In genomic region chr18:35501369-35501768, GRCh38 we compare ENCODE assay signal across 15 cellular contexts. TPM values are rescaled to one million over a fixed set of nuclear protein-coding genes. Genes with fewer than 3 reads are reported as not detected.
DNase-seq lines count a peak whose midpoint lies in the region; ATAC-seq and TF ChIP-seq lines count a peak whose summit lies in the region.
"Had no signal": no experiment of that assay in that cellular context is flagged by ENCODE, and none has a peak within 500 bp of the region (broad histone marks: within the 10 kb centered on the region; RNA-seq: fewer than 3 reads in every experiment).

No MANE protein-coding gene starts in this region.

- H3K4me1 Mint-ChIP-seq in CD4-positive, alpha-beta T cell (ENCODE audit: low read depth): peaks cover 27% of the 10 kb centered on the region

- in situ Hi-C loops in gastrocnemius medialis (cut with MboI; ENCODE audit: low sequenced_read_pairs in 4 of 4): no loop called here

- TF ChIP-seq CTCF in CD4-positive, alpha-beta T cell (IDR thresholded peaks at IDR 0.05): no peak
- no peak for TF ChIP-seq CTCF in RWPE2 (IDR thresholded peaks at IDR 0.05; ENCODE audit: poor library complexity, severe bottlenecking)
- TF ChIP-seq CTCF in neutrophil (IDR thresholded peaks at IDR 0.05): no peak
- TF ChIP-seq CTCF in gastrocnemius medialis (IDR thresholded peaks at IDR 0.05 in 4 of 5, conservative IDR thresholded peaks at IDR 0.05 in 1 of 5): no peak

- ATAC-seq in CD4-positive, alpha-beta T cell (ENCODE audit: poor library complexity): no peak
- ATAC-seq in RWPE2 (ENCODE audit: low read depth) (no peak), gastrocnemius medialis (no peak), left cardiac atrium (no peak)
- ATAC-seq: A549 had no signal

- no peaks in the 10 kb centered on the region for H3K9me3 Mint-ChIP-seq in CD4-positive, alpha-beta T cell
- H3K9me3 Mint-ChIP-seq: HFFc6 had no signal

- H3K27ac Mint-ChIP-seq in CD4-positive, alpha-beta T cell: no peak overlapping the region
- H3K27ac Mint-ChIP-seq: HFFc6 had no signal

- no peaks in the 10 kb centered on the region; the same call in 1 of the 2 replicates for H3K36me3 ChIP-seq in RWPE2 (ENCODE audit: low read depth)
- no peaks in the 10 kb centered on the region for H3K36me3 ChIP-seq in esophagus (ENCODE audit: control insufficient read depth in 2 of 2, insufficient read depth in 2 of 2, low read length in 1 of 2)
- no peaks in the 10 kb centered on the region for H3K36me3 ChIP-seq in neutrophil
- no peaks in the 10 kb centered on the region for H3K36me3 ChIP-seq in gastrocnemius medialis

- POLR2A ChIA-PET in CD4-positive, alpha-beta T cell (lab: Charles Lee): no interaction called here

- H3K4me1 ChIP-seq in RWPE2 (ENCODE audit: insufficient read depth, poor library complexity, severe bottlenecking): peaks cover 17% of the 10 kb centered on the region
- peaks cover 2 to 11% of the 10 kb centered on the region in 2 donors for H3K4me1 ChIP-seq in esophagus (ENCODE audit: control insufficient read depth in 2 of 2, insufficient read depth in 2 of 2, low read length in 1 of 2)
- H3K4me1 ChIP-seq in neutrophil (ENCODE audit: control insufficient read depth in 1 of 2, insufficient read depth in 1 of 2, low read depth in 1 of 2, low read length in 1 of 2): peaks cover 33 to 37% of the 10 kb centered on the region in 2 experiments
- H3K4me1 ChIP-seq in gastrocnemius medialis: peaks cover 10 to 12% of the 10 kb centered on the region in 2 donors

- H3K4me3 ChIP-seq in RWPE2 (ENCODE audit: severe bottlenecking) (no peak overlapping the region), esophagus (ENCODE audit: low read depth in 1 of 2, low read length in 2 of 2) (no peak overlapping the region), neutrophil (ENCODE audit: low read depth in 1 of 2, low read length in 1 of 2) (no peak overlapping the region), gastrocnemius medialis (no peak overlapping the region)
- H3K4me3 ChIP-seq: A549 had no signal

- H3K27ac ChIP-seq in CD4-positive, alpha-beta T cell (ENCODE audit: low read depth, low read length): no peak overlapping the region
- H3K27ac ChIP-seq in RWPE2 (ENCODE audit: poor library complexity, severe bottlenecking): peak overlapping the region; percentile 54
- peak overlapping the region; percentile 86 to 96 for H3K27ac ChIP-seq in esophagus (ENCODE audit: low read depth in 2 of 2, low read length in 1 of 2)
- peak overlapping the region; percentile 53 for H3K27ac ChIP-seq in neutrophil
- no peak overlapping the region for H3K27ac ChIP-seq in gastrocnemius medialis
- H3K27ac ChIP-seq: KMS-11 had no signal

- H3K27me3 Mint-ChIP-seq in CD4-positive, alpha-beta T cell: no peaks in the 10 kb centered on the region

- 68 to 72% methylated on average over 7 of the region's 7 CpGs for WGBS in esophagus, 2 donors

- no peaks in the 10 kb centered on the region for H3K9me3 ChIP-seq in CD4-positive, alpha-beta T cell (ENCODE audit: control insufficient read depth, low read length)
- H3K9me3 ChIP-seq in RWPE2 (ENCODE audit: severe bottlenecking): no peaks in the 10 kb centered on the region
- no peaks in the 10 kb centered on the region for H3K9me3 ChIP-seq in esophagus (ENCODE audit: control insufficient read depth in 2 of 2, insufficient read depth in 1 of 2, low read depth in 1 of 2, low read length in 1 of 2)
- no peaks in the 10 kb centered on the region for H3K9me3 ChIP-seq in neutrophil
- H3K9me3 ChIP-seq in gastrocnemius medialis: no peaks in the 10 kb centered on the region
- H3K9me3 ChIP-seq: A549 had no signal

- H3K36me3 Mint-ChIP-seq in CD4-positive, alpha-beta T cell (ENCODE audit: low read depth): peaks cover 11% of the 10 kb centered on the region

- intact Hi-C loops in CD4-positive, alpha-beta T cell (cut with DNase I, micrococcal nuclease): no loop called here
- intact Hi-C loops in gastrocnemius medialis (cut with DNase I; ENCODE audit: low total_unique reads): no loop called here
- intact Hi-C loops in left cardiac atrium (cut with DNase I): no loop called here

- no peaks in the 10 kb centered on the region for H3K27me3 ChIP-seq in CD4-positive, alpha-beta T cell (ENCODE audit: control insufficient read depth, insufficient read depth, low read length)
- H3K27me3 ChIP-seq in RWPE2 (ENCODE audit: insufficient read depth, poor library complexity, severe bottlenecking) (no peaks in the 10 kb centered on the region), esophagus (ENCODE audit: control insufficient read depth in 1 of 2, insufficient read depth in 2 of 2, low read length in 2 of 2) (no peaks in the 10 kb centered on the region), neutrophil (no peaks in the 10 kb centered on the region), gastrocnemius medialis (no peaks in the 10 kb centered on the region)

- no peak for TF ChIP-seq POLR2A in gastrocnemius medialis (IDR thresholded peaks at IDR 0.05)

- CTCF ChIA-PET in CD4-positive, alpha-beta T cell (lab: Charles Lee): no interaction called here

- peak overlapping the region; percentile 34 for H3K4me3 Mint-ChIP-seq in CD4-positive, alpha-beta T cell
- H3K4me3 Mint-ChIP-seq: HFFc6 had no signal

- DNase-seq in CD4-positive, alpha-beta T cell: no peak
- no peak for DNase-seq in RWPE2 (ENCODE audit: low spot score)
- no peak for DNase-seq in gastrocnemius medialis
- no peak for DNase-seq in NCI-H82 (lab: John Stamatoyannopoulos, UW)
- no peak for DNase-seq in activated CD8-positive, alpha-beta memory T cell treated with anti-CD3 and anti-CD28 coated beads for 24 hours
- no peak for DNase-seq in left cardiac atrium
- DNase-seq: HFFc6, NCI-H1694 treated with DMSO at 0.1 percent for 48 hours, NCI-H510A, NCI-H748 treated with DMSO at 0.1 percent for 48 hours, RPMI8226 had no signal

RNA-seq across cellular contexts. Expression of gene INO80C, which starts 3.6 kb away (rescaled TPM):
- 10 to 100 TPM; 13.0 to 16.0 TPM for total RNA-seq in CD4-positive, alpha-beta T cell
- 10 to 100 TPM; 58.3 to 70.6 TPM for polyA plus RNA-seq in esophagus
- total RNA-seq in gastrocnemius medialis (1 to 10 TPM; 5.3 to 6.4 (median 5.5) TPM), left cardiac atrium (10 to 100 TPM; 22.9 to 23.5 TPM)

Comparison
In these comparisons a context has a peak if more than half of its experiments do, and no peak if none do; other contexts are left out.
1. H3K27ac ChIP-seq: peak in RWPE2 (single experiment), esophagus (2 of 2) and neutrophil (single experiment); none in CD4-positive, alpha-beta T cell (single experiment) and gastrocnemius medialis (0 of 4).